In genomic region chr11:76636826-76637460, GRCh38 we compare ENCODE assay signal across 1 cellular context.
TF ChIP-seq lines count a peak whose summit lies in the region.

No MANE protein-coding gene starts in this region.

TF ChIP-seq in K562, 482 proteins besides CTCF, POLR2A, EP300 and RAD21 (continued from another document):
- TF ChIP-seq, protein P1, sequence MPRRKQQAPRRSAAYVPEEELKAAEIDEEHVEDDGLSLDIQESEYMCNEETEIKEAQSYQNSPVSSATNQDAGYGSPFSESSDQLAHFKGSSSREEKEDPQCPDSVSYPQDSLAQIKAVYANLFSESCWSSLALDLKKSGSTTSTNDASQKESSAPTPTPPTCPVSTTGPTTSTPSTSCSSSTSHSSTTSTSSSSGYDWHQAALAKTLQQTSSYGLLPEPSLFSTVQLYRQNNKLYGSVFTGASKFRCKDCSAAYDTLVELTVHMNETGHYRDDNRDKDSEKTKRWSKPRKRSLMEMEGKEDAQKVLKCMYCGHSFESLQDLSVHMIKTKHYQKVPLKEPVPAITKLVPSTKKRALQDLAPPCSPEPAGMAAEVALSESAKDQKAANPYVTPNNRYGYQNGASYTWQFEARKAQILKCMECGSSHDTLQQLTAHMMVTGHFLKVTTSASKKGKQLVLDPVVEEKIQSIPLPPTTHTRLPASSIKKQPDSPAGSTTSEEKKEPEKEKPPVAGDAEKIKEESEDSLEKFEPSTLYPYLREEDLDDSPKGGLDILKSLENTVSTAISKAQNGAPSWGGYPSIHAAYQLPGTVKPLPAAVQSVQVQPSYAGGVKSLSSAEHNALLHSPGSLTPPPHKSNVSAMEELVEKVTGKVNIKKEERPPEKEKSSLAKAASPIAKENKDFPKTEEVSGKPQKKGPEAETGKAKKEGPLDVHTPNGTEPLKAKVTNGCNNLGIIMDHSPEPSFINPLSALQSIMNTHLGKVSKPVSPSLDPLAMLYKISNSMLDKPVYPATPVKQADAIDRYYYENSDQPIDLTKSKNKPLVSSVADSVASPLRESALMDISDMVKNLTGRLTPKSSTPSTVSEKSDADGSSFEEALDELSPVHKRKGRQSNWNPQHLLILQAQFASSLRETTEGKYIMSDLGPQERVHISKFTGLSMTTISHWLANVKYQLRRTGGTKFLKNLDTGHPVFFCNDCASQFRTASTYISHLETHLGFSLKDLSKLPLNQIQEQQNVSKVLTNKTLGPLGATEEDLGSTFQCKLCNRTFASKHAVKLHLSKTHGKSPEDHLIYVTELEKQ (CRISPR knock-in tag; IDR thresholded peaks at IDR 0.05): no peak
- TF ChIP-seq ZFP36 (IDR thresholded peaks at IDR 0.05; ENCODE audit: low read depth, low read length, partially characterized antibody): peak; percentile 49
- TF ChIP-seq PTTG1 (tag; IDR thresholded peaks at IDR 0.05; ENCODE audit: low read depth): no peak
TF ChIP-seq in K562: peak in this region for 3.
